8 cellular contexts compared by ENCODE assay signal in the genomic region with DNA sequence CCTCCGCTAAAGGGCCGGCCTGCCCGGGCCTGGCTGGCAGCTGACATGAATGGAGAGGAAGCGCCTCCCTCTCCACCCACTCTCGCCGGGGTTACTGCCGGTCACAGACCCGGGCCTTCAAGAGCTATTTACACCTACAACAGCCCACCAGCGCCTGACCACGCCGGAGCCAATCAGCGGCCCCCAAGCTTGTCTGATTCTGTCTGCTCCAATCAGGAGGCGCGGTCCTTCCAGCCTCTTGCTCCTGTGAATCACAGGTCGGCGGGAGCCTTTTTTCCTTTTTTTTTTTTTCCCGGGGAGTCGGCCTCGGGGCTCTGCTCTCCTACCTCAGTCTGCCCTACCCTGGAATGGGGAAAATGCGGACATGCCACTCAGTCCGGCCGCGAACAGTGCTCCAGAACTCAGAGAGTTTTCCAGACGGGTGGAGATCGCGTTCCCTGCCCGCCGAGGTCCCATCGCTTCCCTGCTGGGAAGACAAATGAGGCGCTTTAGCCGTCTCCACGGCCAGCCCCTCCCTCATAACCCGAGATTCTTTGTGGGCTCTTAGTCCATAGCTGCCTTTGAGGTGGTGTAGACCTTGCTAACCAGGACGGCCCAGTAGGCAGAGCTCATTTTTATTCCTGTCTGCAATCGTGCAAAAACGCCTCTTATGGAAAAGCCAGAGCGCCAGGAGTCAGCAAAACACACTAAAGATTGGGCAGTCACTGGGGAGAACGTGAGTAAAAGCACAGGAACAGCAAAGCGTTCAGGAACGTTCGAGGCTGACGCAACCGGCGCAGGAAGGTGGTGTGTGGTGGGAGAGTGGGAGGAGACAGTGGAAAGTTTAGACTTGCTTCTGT. TPM values are rescaled to one million over a fixed set of nuclear protein-coding genes. Genes with fewer than 3 reads are reported as not detected.
DNase-seq lines count a peak whose midpoint lies in the region; ATAC-seq and TF ChIP-seq lines count a peak whose summit lies in the region.

No MANE protein-coding gene starts in this region.

- H3K27ac ChIP-seq in PC-3 (ENCODE audit: low read length), result peak overlapping the region; percentile 100
- H3K27ac ChIP-seq in esophagus squamous epithelium, result peak overlapping the region; percentile 92 to 100 (median 96)
- H3K27ac ChIP-seq in muscle layer of colon (ENCODE audit: low read depth, low read length), result peak overlapping the region; percentile 97

- H3K4me1 ChIP-seq in PC-3 (ENCODE audit: insufficient read depth, low read length) (peaks cover 37% of the 10 kb centered on the region), esophagus squamous epithelium (peaks cover 28 to 54% (median 38%) of the 10 kb centered on the region in 3 donors), muscle layer of colon (ENCODE audit: insufficient read depth, low read length) (peaks cover 28% of the 10 kb centered on the region)

- peak overlapping the region; percentile 100 for H3K4me2 ChIP-seq in PC-3 (ENCODE audit: low read length)

- H3K27me3 ChIP-seq in PC-3 (ENCODE audit: low read length) (no peaks in the 10 kb centered on the region), esophagus squamous epithelium (no peaks in the 10 kb centered on the region), muscle layer of colon (ENCODE audit: control insufficient read depth in 1 of 2, insufficient read depth in 2 of 2, low read length in 2 of 2) (no peaks in the 10 kb centered on the region)

- TF ChIP-seq CTCF in PC-3 (conservative IDR thresholded peaks at IDR 0.05; ENCODE audit: low read depth, low read length) (no peak), esophagus squamous epithelium (IDR thresholded peaks at IDR 0.05) (no peak)

- WGBS in esophagus squamous epithelium, 2 donors, result 1% methylated on average over 27 to 30 of the region's 44 CpGs

- H3K9me2 ChIP-seq in PC-3 (replicated peaks; ENCODE audit: low read length), result no peaks in the 10 kb centered on the region

- TF ChIP-seq POLR2A in esophagus squamous epithelium (IDR thresholded peaks at IDR 0.05), result peak in 3 of 4 donors; percentile 12 to 57 (median 55)

- H3K9me3 Mint-ChIP-seq in activated T-cell treated with anti-CD3 and anti-CD28 coated beads, Interleukin-2, amount 50 U/mL, for 4 hours, result no peaks in the 10 kb centered on the region

- H3F3A ChIP-seq in PC-3 (ENCODE audit: low read length, unreplicated experiment), result peaks cover 5% of the 10 kb centered on the region

- POLR2A ChIA-PET in PC-3 (lab: Charles Lee; ENCODE audit: unreplicated experiment), result interaction anchor here (0.6 to 2.1 kb wide), 11 partner anchors 21 to 1872 kb away, joined by 3 to 31 read pairs (median 5); a partner anchor contains a TSS

- no peaks in the 10 kb centered on the region for H3K36me3 Mint-ChIP-seq in activated T-cell treated with anti-CD3 and anti-CD28 coated beads, Interleukin-2, amount 50 U/mL, for 4 hours (ENCODE audit: insufficient read depth)

- DNase-seq in DMS79 (lab: John Stamatoyannopoulos, UW) (peak; percentile 90), KBM-7 (peak; percentile 97), PC-3 (peak; percentile 94), esophagus squamous epithelium (lab: John Stamatoyannopoulos, UW) (peak; percentile 78)
- DNase-seq in activated T-cell treated with anti-CD3 and anti-CD28 coated beads, Interleukin-2, amount 50 U/mL, for 4 hours, result peak; percentile 77
- DNase-seq in stimulated activated CD8-positive, alpha-beta memory T cell treated with anti-CD3 and anti-CD28 coated beads, Interleukin-7, amount 100 ng/mL, for 1 hour (ENCODE audit: low read depth in 2 of 2), result peak; percentile 59 to 67

- H2AFZ ChIP-seq in PC-3 (ENCODE audit: low read length), result peak overlapping the region; percentile 64

- H3K4me3 ChIP-seq in PC-3 (ENCODE audit: low read length) (peak overlapping the region; percentile 92), esophagus squamous epithelium (peak overlapping the region; percentile 45 to 83 (median 66)), muscle layer of colon (ENCODE audit: low read depth in 1 of 2, low read length in 2 of 2) (peak overlapping the region; percentile 66 to 84)

- H3K79me2 ChIP-seq in PC-3 (ENCODE audit: low read length), result peaks cover 22% of the 10 kb centered on the region

- BruUV-seq in PC-3 (replicated peaks; lab: Mats Ljungman, UMichigan), result TSS peak; percentile 86

- no peak overlapping the region for H3K4me3 Mint-ChIP-seq in activated T-cell treated with anti-CD3 and anti-CD28 coated beads, Interleukin-2, amount 50 U/mL, for 4 hours

- H3K9me3 ChIP-seq in PC-3 (ENCODE audit: low read length) (no peaks in the 10 kb centered on the region), esophagus squamous epithelium (no peaks in the 10 kb centered on the region), muscle layer of colon (ENCODE audit: low read length) (no peaks in the 10 kb centered on the region)

- intact Hi-C loops in PC-3 (cut with micrococcal nuclease) (loop anchor here (1.0 to 5.0 kb wide), 3 partner anchors 26 to 86 kb away; a partner anchor contains a TSS), esophagus squamous epithelium (cut with DNase I) (no loop called here)

- H4K20me1 ChIP-seq in PC-3 (ENCODE audit: low read length), result no peaks in the 10 kb centered on the region

- CTCF ChIA-PET in PC-3 (lab: Charles Lee), result interaction anchor here (0.5 to 0.7 kb wide), 3 partner anchors 60 to 338 kb away, joined by 3 to 6 read pairs (median 6); no protein-coding TSS in a partner anchor

- H3K27me3 Mint-ChIP-seq in activated T-cell treated with anti-CD3 and anti-CD28 coated beads, Interleukin-2, amount 50 U/mL, for 4 hours (ENCODE audit: low read depth), result no peaks in the 10 kb centered on the region

- H3K36me3 ChIP-seq in PC-3 (ENCODE audit: low read depth, low read length) (no peaks in the 10 kb centered on the region), esophagus squamous epithelium (no peaks in the 10 kb centered on the region), muscle layer of colon (ENCODE audit: insufficient read depth, low read length) (no peaks in the 10 kb centered on the region)

- H3K4me1 Mint-ChIP-seq in activated T-cell treated with anti-CD3 and anti-CD28 coated beads, Interleukin-2, amount 50 U/mL, for 4 hours (ENCODE audit: low read depth), result peaks cover 21% of the 10 kb centered on the region

- H3K9ac ChIP-seq in PC-3 (ENCODE audit: low read length) (peak overlapping the region; percentile 100), muscle layer of colon (ENCODE audit: low read length) (peak overlapping the region; percentile 99)

- ATAC-seq in GM21723 (IDR thresholded peaks at IDR 0.05; ENCODE audit: unreplicated experiment), result peak; percentile 87
- ATAC-seq in PC-3, result peak; percentile 76
- peak; percentile 70 to 76 for ATAC-seq in activated T-cell treated with anti-CD3 and anti-CD28 coated beads, Interleukin-2, amount 50 U/mL, for 4 hours

- in situ Hi-C loops in KBM-7 (cut with MboI; ENCODE audit: low pct_unique_long_range_greater_than_20kb, low sequenced_read_pairs), result no loop called here

RNA-seq across cellular contexts. Expression of a gene that starts 26.5 kb away (rescaled TPM):
- 116 and 121 TPM in 2 replicates for total RNA-seq in PC-3 (2014; rRNA removed)
- 10 to 100 TPM; 19.7 to 26.7 (median 21.1) TPM for total RNA-seq in activated T-cell treated with anti-CD3 and anti-CD28 coated beads, Interleukin-2, amount 50 U/mL, for 4 hours
- 100 to 1,000 TPM in 2 of 4 donors, 10 to 100 TPM in 2; 46.7 to 307 (median 101) TPM for total RNA-seq in esophagus squamous epithelium

RNA-seq across cellular contexts. Expression of a gene that starts 43.5 kb away (rescaled TPM):
- total RNA-seq in PC-3 (2014; rRNA removed), result not detected in 2 replicates
- total RNA-seq in activated T-cell treated with anti-CD3 and anti-CD28 coated beads, Interleukin-2, amount 50 U/mL, for 4 hours, result not detected
- total RNA-seq in esophagus squamous epithelium, result not detected

Comparison
In these comparisons a context has a peak if more than half of its experiments do, and no peak if none do; other contexts are left out.
1. Peak in every context shown above with its lines: DNase-seq, ATAC-seq, H3K4me3 ChIP-seq and H3K27ac ChIP-seq.